ENCODE assay signal across 22 cellular contexts in the genomic region with DNA sequence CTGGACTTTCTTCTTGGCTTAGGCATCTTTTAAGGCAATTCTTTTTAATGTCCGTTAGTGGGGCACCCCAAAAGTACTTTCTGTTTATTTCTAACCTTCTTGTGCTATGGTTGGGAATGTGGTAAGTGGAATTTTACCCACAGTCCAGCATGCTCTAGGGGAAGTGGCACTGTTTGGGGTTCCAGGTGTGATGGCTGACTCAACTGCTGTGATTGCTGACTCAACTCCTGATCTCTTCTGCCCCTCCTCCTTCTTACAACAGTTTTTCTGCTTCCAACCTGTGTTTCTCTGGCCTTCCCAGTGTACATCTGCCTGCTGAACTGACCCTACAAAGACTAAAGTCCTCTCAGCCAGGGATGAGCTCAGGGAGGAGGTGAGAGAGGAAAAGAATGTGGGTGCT.
A peak's percentile ranks its signal among the peaks of the same experiment; 100 is the strongest.
DNase-seq lines count a peak whose midpoint lies in the region; ATAC-seq and TF ChIP-seq lines count a peak whose summit lies in the region.
"Had no signal": no experiment of that assay in that cellular context is flagged by ENCODE, and none has a peak within 500 bp of the region (broad histone marks: within the 10 kb centered on the region; RNA-seq: fewer than 3 reads in every experiment).

No MANE protein-coding gene starts in this region.

- H3K9me3 Mint-ChIP-seq in activated naive CD4-positive, alpha-beta T cell treated with anti-CD3 and anti-CD28 coated beads for 36 hours = no peaks in the 10 kb centered on the region

- POLR2A ChIA-PET in PC-9 (lab: Charles Lee; ENCODE audit: unreplicated experiment) = no interaction called here

- intact Hi-C loops in activated naive CD4-positive, alpha-beta T cell treated with anti-CD3 and anti-CD28 coated beads for 36 hours (cut with micrococcal nuclease) = no loop called here
- intact Hi-C loops in PC-9 (cut with micrococcal nuclease; ENCODE audit: unreplicated experiment) = no loop called here
- intact Hi-C loops in right cardiac atrium (cut with DNase I) = no loop called here
- intact Hi-C loops in ascending aorta (cut with DNase I) = no loop called here

- H3K9me3 ChIP-seq in PC-9 (ENCODE audit: insufficient read depth, low read depth) (no peaks in the 10 kb centered on the region), right cardiac atrium (ENCODE audit: control insufficient read depth, low read length) (no peaks in the 10 kb centered on the region), ascending aorta (no peaks in the 10 kb centered on the region)
- H3K9me3 ChIP-seq: MG63, SJSA1 had no signal

- H3K4me3 ChIP-seq in PC-9 (no peak overlapping the region), right cardiac atrium (ENCODE audit: low read length) (no peak overlapping the region), ascending aorta (no peak overlapping the region)
- H3K4me3 ChIP-seq: GM23248, MG63, SJSA1 had no signal

- H3K36me3 ChIP-seq in PC-9 (ENCODE audit: low read depth) = no peaks in the 10 kb centered on the region
- no peaks in the 10 kb centered on the region for H3K36me3 ChIP-seq in ascending aorta
- H3K36me3 ChIP-seq: MG63, SJSA1 had no signal

- no peaks in the 10 kb centered on the region for H3K27me3 Mint-ChIP-seq in activated naive CD4-positive, alpha-beta T cell treated with anti-CD3 and anti-CD28 coated beads for 36 hours (ENCODE audit: low read depth)

- peak; percentile 91 for ATAC-seq in foreskin keratinocyte
- ATAC-seq in right cardiac atrium = no peak
- no peak for ATAC-seq in GM18517 (IDR thresholded peaks at IDR 0.05; ENCODE audit: unreplicated experiment)
- ATAC-seq: HCT116, HepG2 had no signal

- no peaks in the 10 kb centered on the region for H3K9me2 ChIP-seq in PC-9 (ENCODE audit: insufficient read depth)

- H3K4me1 ChIP-seq in PC-9 (replicated peaks; ENCODE audit: insufficient read depth) = peaks cover 11% of the 10 kb centered on the region
- H3K4me1 ChIP-seq in foreskin keratinocyte = peaks cover 7% of the 10 kb centered on the region
- peaks cover 7% of the 10 kb centered on the region for H3K4me1 ChIP-seq in right cardiac atrium (ENCODE audit: control insufficient read depth, insufficient read depth, low read length)
- no peaks in the 10 kb centered on the region for H3K4me1 ChIP-seq in ascending aorta
- H3K4me1 ChIP-seq: SJSA1 had no signal

- no peak overlapping the region for H3K27ac Mint-ChIP-seq in activated naive CD4-positive, alpha-beta T cell treated with anti-CD3 and anti-CD28 coated beads for 36 hours
- H3K27ac Mint-ChIP-seq: CD8-positive, alpha-beta memory T cell had no signal

- no peaks in the 10 kb centered on the region for H3K79me2 ChIP-seq in PC-9 (ENCODE audit: low read depth)

- CTCF ChIA-PET in activated naive CD4-positive, alpha-beta T cell treated with anti-CD3 and anti-CD28 coated beads for 36 hours (lab: Charles Lee) = no interaction called here
- CTCF ChIA-PET in PC-9 (lab: Charles Lee) = no interaction called here

- peaks cover 8% of the 10 kb centered on the region for H3K4me1 Mint-ChIP-seq in activated naive CD4-positive, alpha-beta T cell treated with anti-CD3 and anti-CD28 coated beads for 36 hours (ENCODE audit: low read depth)
- H3K4me1 Mint-ChIP-seq: CD8-positive, alpha-beta memory T cell had no signal

- 90% methylated on average over 1 of the region's 1 CpG for WGBS in right cardiac atrium

- H3F3A ChIP-seq in PC-9 (ENCODE audit: insufficient read depth, low read depth) = no peaks in the 10 kb centered on the region

- no peak overlapping the region for H3K4me3 Mint-ChIP-seq in activated naive CD4-positive, alpha-beta T cell treated with anti-CD3 and anti-CD28 coated beads for 36 hours
- H3K4me3 Mint-ChIP-seq: CD8-positive, alpha-beta memory T cell had no signal

- H3K27ac ChIP-seq in PC-9 = 0 out of 2 replicates have a peak overlapping the region, but pooled peaks have one; percentile 24
- H3K27ac ChIP-seq in foreskin keratinocyte = no peak overlapping the region
- H3K27ac ChIP-seq in right cardiac atrium (ENCODE audit: low read length) = no peak overlapping the region
- no peak overlapping the region for H3K27ac ChIP-seq in ascending aorta
- H3K27ac ChIP-seq: GM23248, SJSA1 had no signal

- BruUV-seq in PC-9 (replicated peaks; lab: Mats Ljungman, UMichigan) = no TSS peak

- peak; percentile 32 for DNase-seq in activated naive CD4-positive, alpha-beta T cell treated with anti-CD3 and anti-CD28 coated beads for 36 hours
- no peak for DNase-seq in activated naive CD4-positive, alpha-beta T cell treated with Interleukin-2 at 50 U/mL for 16 hours
- DNase-seq in PC-9 (no peak), foreskin keratinocyte (peak; percentile 40 to 71), right cardiac atrium (no peak), ascending aorta (ENCODE audit: low spot score in 2 of 2) (no peak), dedifferentiated amniotic fluid mesenchymal stem cell (ENCODE audit: extremely low spot score) (no peak)
- DNase-seq: 8988T; CD8-positive, alpha-beta memory T cell; DMS79; GM23248; KG1; MG63; NCI-H1105; NCI-H1694 treated with DMSO at 0.1 percent for 48 hours; NCI-H2107; NCI-H345; NCI-H526 had no signal

- no peaks in the 10 kb centered on the region for H3K27me3 ChIP-seq in PC-9 (ENCODE audit: insufficient read depth, low read depth)
- H3K27me3 ChIP-seq in foreskin keratinocyte = no peaks in the 10 kb centered on the region
- no peaks in the 10 kb centered on the region for H3K27me3 ChIP-seq in right cardiac atrium (ENCODE audit: control insufficient read depth, insufficient read depth)
- H3K27me3 ChIP-seq in ascending aorta = no peaks in the 10 kb centered on the region
- H3K27me3 ChIP-seq: MG63 had no signal

- no peaks in the 10 kb centered on the region for H3K36me3 Mint-ChIP-seq in activated naive CD4-positive, alpha-beta T cell treated with anti-CD3 and anti-CD28 coated beads for 36 hours (ENCODE audit: low read depth)
- H3K36me3 Mint-ChIP-seq: CD8-positive, alpha-beta memory T cell had no signal

- peak overlapping the region; percentile 53; the same call in 1 of the 2 replicates for H2AFZ ChIP-seq in PC-9
- H2AFZ ChIP-seq: GM23248 had no signal

- H3K4me2 ChIP-seq in PC-9 = peak overlapping the region; percentile 32

- H4K20me1 ChIP-seq in PC-9 (ENCODE audit: insufficient read depth) = no peaks in the 10 kb centered on the region

- no peak for TF ChIP-seq CTCF in PC-9 (conservative IDR thresholded peaks at IDR 0.05)
- TF ChIP-seq CTCF in foreskin keratinocyte (conservative IDR thresholded peaks at IDR 0.05) = no peak
- TF ChIP-seq CTCF in ascending aorta (IDR thresholded peaks at IDR 0.05) = no peak

Comparison
In these comparisons a context has a peak if more than half of its experiments do, and no peak if none do; other contexts are left out.
1. DNase-seq: peak in activated naive CD4-positive, alpha-beta T cell treated with anti-CD3 and anti-CD28 coated beads for 36 hours (single experiment) and foreskin keratinocyte (2 of 2); none in activated naive CD4-positive, alpha-beta T cell treated with Interleukin-2 at 50 U/mL for 16 hours (single experiment), PC-9 (0 of 2), right cardiac atrium (0 of 3), ascending aorta (0 of 2) and dedifferentiated amniotic fluid mesenchymal stem cell (single experiment).